Comparison of ENCODE assay signal across 8 cellular contexts in the genomic region with DNA sequence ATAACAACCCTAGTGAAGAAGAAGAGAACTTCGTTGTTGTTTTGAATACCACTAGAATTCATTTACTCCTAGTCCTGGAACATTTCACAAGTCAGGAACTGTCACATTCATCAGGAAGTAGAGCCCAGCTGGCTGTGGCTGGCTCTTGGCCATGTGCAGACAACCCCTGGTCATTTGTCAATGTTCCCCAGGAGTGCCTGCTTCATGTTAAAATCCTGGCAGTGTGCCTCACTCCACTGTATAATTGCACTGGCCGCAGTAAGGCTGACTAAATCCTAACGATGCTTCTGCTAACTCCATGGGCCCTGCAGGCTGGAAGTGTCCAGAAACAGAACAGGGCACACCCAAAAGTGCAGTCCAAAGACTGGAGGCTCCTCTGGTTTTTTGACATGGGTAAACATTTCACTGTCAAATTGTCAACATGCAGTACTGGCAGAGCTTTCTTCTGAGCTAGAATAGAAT. TPM values are rescaled to one million over a fixed set of nuclear protein-coding genes. Genes with fewer than 3 reads are reported as not detected.
A peak's percentile ranks its signal among the peaks of the same experiment; 100 is the strongest.
DNase-seq lines count a peak whose midpoint lies in the region; ATAC-seq, FAIRE-seq and TF ChIP-seq lines count a peak whose summit lies in the region.

No MANE protein-coding gene starts in this region.

- TF ChIP-seq CTCF in astrocyte of the cerebellum (IDR thresholded peaks at IDR 0.05; ENCODE audit: low read depth, low read length, missing control alignments) (no peak), kidney (IDR thresholded peaks at IDR 0.05; ENCODE audit: borderline replicate concordance, extremely low read depth, insufficient read depth) (no peak), type B pancreatic cell (conservative IDR thresholded peaks at IDR 0.05) (no peak)

- H3K36me3 Mint-ChIP-seq in type B pancreatic cell: no peaks in the 10 kb centered on the region
- no peaks in the 10 kb centered on the region for H3K36me3 Mint-ChIP-seq in activated T-cell treated with anti-CD3 and anti-CD28 coated beads, Interleukin-2, amount 50 U/mL, for 4 hours (ENCODE audit: insufficient read depth)

- peaks cover 8 to 13% of the 10 kb centered on the region in 2 donors for H3K4me1 ChIP-seq in kidney (ENCODE audit: control insufficient read depth in 1 of 2, insufficient read depth in 1 of 2, low read depth in 1 of 2, low read length in 2 of 2)

- H3K27ac Mint-ChIP-seq in type B pancreatic cell: peak overlapping the region; percentile 35

- DNase-seq in LoVo (ENCODE audit: low spot score): peak; percentile 42
- DNase-seq in astrocyte of the cerebellum (ENCODE audit: low read depth): peak; percentile 86
- peak; percentile 96 for DNase-seq in kidney
- DNase-seq in type B pancreatic cell (ENCODE audit: extremely low spot score, unreplicated experiment): peak; percentile 70
- no peak for DNase-seq in mesenteric fat pad (ENCODE audit: low spot score)
- no peak for DNase-seq in activated T-cell treated with anti-CD3 and anti-CD28 coated beads, Interleukin-2, amount 50 U/mL, for 4 hours

- H3K36me3 ChIP-seq in kidney (ENCODE audit: control insufficient read depth in 1 of 2, insufficient read depth in 2 of 2, low read length in 2 of 2): no peaks in the 10 kb centered on the region

- H3K9me3 Mint-ChIP-seq in type B pancreatic cell: no peaks in the 10 kb centered on the region
- H3K9me3 Mint-ChIP-seq in activated T-cell treated with anti-CD3 and anti-CD28 coated beads, Interleukin-2, amount 50 U/mL, for 4 hours: no peaks in the 10 kb centered on the region

- no peak overlapping the region for H3K4me3 ChIP-seq in astrocyte of the cerebellum (ENCODE audit: low read depth, low read length)
- H3K4me3 ChIP-seq in kidney (ENCODE audit: low read length in 2 of 2): no peak overlapping the region

- H3K9me3 ChIP-seq in kidney (ENCODE audit: control insufficient read depth in 1 of 2, low read length in 2 of 2): no peaks in the 10 kb centered on the region

- FAIRE-seq in kidney (lab: Jason Lieb, UNC): peak; percentile 96

- ATAC-seq in GM21526 (IDR thresholded peaks at IDR 0.05; ENCODE audit: low FRiP score, unreplicated experiment): no peak
- no peak for ATAC-seq in activated T-cell treated with anti-CD3 and anti-CD28 coated beads, Interleukin-2, amount 50 U/mL, for 4 hours
- no peak for ATAC-seq in GM21717 (IDR thresholded peaks at IDR 0.05; ENCODE audit: unreplicated experiment)

- peak overlapping the region; percentile 20 for H3K4me3 Mint-ChIP-seq in type B pancreatic cell
- no peak overlapping the region for H3K4me3 Mint-ChIP-seq in activated T-cell treated with anti-CD3 and anti-CD28 coated beads, Interleukin-2, amount 50 U/mL, for 4 hours

- H3K4me1 Mint-ChIP-seq in type B pancreatic cell (ENCODE audit: unreplicated experiment): peaks cover 25% of the 10 kb centered on the region
- H3K4me1 Mint-ChIP-seq in activated T-cell treated with anti-CD3 and anti-CD28 coated beads, Interleukin-2, amount 50 U/mL, for 4 hours (ENCODE audit: low read depth): no peaks in the 10 kb centered on the region

- H3K27me3 Mint-ChIP-seq in type B pancreatic cell: no peaks in the 10 kb centered on the region
- H3K27me3 Mint-ChIP-seq in activated T-cell treated with anti-CD3 and anti-CD28 coated beads, Interleukin-2, amount 50 U/mL, for 4 hours (ENCODE audit: low read depth): peaks cover 3% of the 10 kb centered on the region

- H3K9ac ChIP-seq in kidney (ENCODE audit: low read length in 2 of 2): no peak overlapping the region

- in situ Hi-C loops in astrocyte of the cerebellum (cut with HindIII; ENCODE audit: low sequenced_read_pairs): no loop called here

- intact Hi-C loops in kidney (cut with DNase I): no loop called here

- H3K27ac ChIP-seq in kidney (ENCODE audit: low read depth in 2 of 2, low read length in 2 of 2): no peak overlapping the region

RNA-seq across cellular contexts. Expression of gene ADGRF1, which starts 41.5 kb away (rescaled TPM):
- total RNA-seq in kidney (58.8 TPM), type B pancreatic cell (ENCODE audit: low replicate concordance) (20.0 and 36.0 TPM in 2 replicates), mesenteric fat pad (not detected)
- polyA plus RNA-seq in kidney (ENCODE audit: insufficient read depth, low read depth, low replicate concordance): 28.6 TPM
- under 1 TPM in 1 of 3 donors, not detected in 2; 0.13 TPM for total RNA-seq in activated T-cell treated with anti-CD3 and anti-CD28 coated beads, Interleukin-2, amount 50 U/mL, for 4 hours

Comparison
In these comparisons a context has a peak if more than half of its experiments do, and no peak if none do; other contexts are left out.
1. DNase-seq: peak in LoVo (single experiment), astrocyte of the cerebellum (single experiment), kidney (single experiment) and type B pancreatic cell (single experiment); none in mesenteric fat pad (single experiment) and activated T-cell treated with anti-CD3 and anti-CD28 coated beads, Interleukin-2, amount 50 U/mL, for 4 hours (single experiment).
2. RNA of gene ADGRF1, which starts 41.5 kb away (total RNA-seq): 58.8 TPM in kidney (single experiment) and 20.0 to 36.0 TPM in type B pancreatic cell; not detected in mesenteric fat pad (single experiment) and 0.13 TPM in activated T-cell treated with anti-CD3 and anti-CD28 coated beads, Interleukin-2, amount 50 U/mL, for 4 hours; every median in the first group is over 10 times any median in the second.